ENCODE assay signal across 18 cellular contexts in genomic region chr11:47941907-47942558, GRCh38. TPM values are rescaled to one million over a fixed set of nuclear protein-coding genes. Genes with fewer than 3 reads are reported as not detected.
DNase-seq lines count a peak whose midpoint lies in the region; ATAC-seq and TF ChIP-seq lines count a peak whose summit lies in the region.
"Had no signal": no experiment of that assay in that cellular context is flagged by ENCODE, and none has a peak within 500 bp of the region (broad histone marks: within the 10 kb centered on the region; RNA-seq: fewer than 3 reads in every experiment).

No MANE protein-coding gene starts in this region.

- H4K20me1 ChIP-seq in GM23338 (replicated peaks; ENCODE audit: insufficient read depth) = no peaks in the 10 kb centered on the region

- peak; percentile 26 for DNase-seq in GM23338 (ENCODE audit: low spot score)
- peak; percentile 77 for DNase-seq in NB4 (ENCODE audit: low read depth)
- DNase-seq in choroid plexus epithelial cell (ENCODE audit: low read depth) = peak; percentile 36
- peak; percentile 79 for DNase-seq in pons (ENCODE audit: low spot score)
- DNase-seq in activated CD4-positive, alpha-beta T cell treated with anti-CD3 and anti-CD28 coated beads for 4 hours = no peak
- DNase-seq in UCSD-AML1 (lab: John Stamatoyannopoulos, UW; ENCODE audit: unreplicated experiment) = no peak
- DNase-seq in GF-D8 (lab: John Stamatoyannopoulos, UW) = no peak
- DNase-seq: activated naive CD8-positive, alpha-beta T cell treated with anti-CD3 and anti-CD28 coated beads, Interleukin-2, amount 50 U/mL, for 24 hours; activated T-cell treated with anti-CD3 and anti-CD28 coated beads, Interleukin-2, amount 50 U/mL, for 1 hour; CD8-positive, alpha-beta T cell; NCI-H1436; NCI-H524 treated with DMSO at 0.1 percent for 48 hours; nephron progenitor cell had no signal

- no peaks in the 10 kb centered on the region for H3K36me3 ChIP-seq in GM23338 (ENCODE audit: insufficient read depth)

- peaks cover 22% of the 10 kb centered on the region for H3K4me1 ChIP-seq in GM23338 (ENCODE audit: insufficient read depth)

- H3K9me2 ChIP-seq in GM23338 (ENCODE audit: insufficient read depth) = no peaks in the 10 kb centered on the region

- H3K4me3 ChIP-seq in GM23338 = no peak overlapping the region
- H3K4me3 ChIP-seq in NB4 (ENCODE audit: low read depth, low read length) = no peak overlapping the region
- no peak overlapping the region for H3K4me3 ChIP-seq in choroid plexus epithelial cell (ENCODE audit: low read depth, low read length)
- H3K4me3 ChIP-seq: skin epidermis had no signal

- TF ChIP-seq CTCF in GM23338 (conservative IDR thresholded peaks at IDR 0.05; ENCODE audit: low read depth in 2 of 2) = no peak
- no peak for TF ChIP-seq CTCF in NB4 (IDR thresholded peaks at IDR 0.05; ENCODE audit: low read depth, low read length)
- no peak for TF ChIP-seq CTCF in choroid plexus epithelial cell (conservative IDR thresholded peaks at IDR 0.05; ENCODE audit: low read depth, low read length)

- no peak overlapping the region for H3K4me2 ChIP-seq in GM23338

- H3K79me2 ChIP-seq in GM23338 (replicated peaks; ENCODE audit: insufficient read depth) = no peaks in the 10 kb centered on the region

- peaks cover 19% of the 10 kb centered on the region for H3K4me1 Mint-ChIP-seq in GM23338

- peak overlapping the region; percentile 90 for H2AFZ ChIP-seq in GM23338

- no peaks in the 10 kb centered on the region for H3K36me3 Mint-ChIP-seq in GM23338 (ENCODE audit: low read depth)
- H3K36me3 Mint-ChIP-seq: CD8-positive, alpha-beta T cell had no signal

- H3K27me3 ChIP-seq in GM23338 (ENCODE audit: insufficient read depth) = no peaks in the 10 kb centered on the region

- no peak overlapping the region for H3K27ac ChIP-seq in GM23338 (ENCODE audit: low read depth)
- H3K27ac ChIP-seq: epithelial cell of prostate, skin epidermis had no signal

- no peak overlapping the region for H3K27ac Mint-ChIP-seq in GM23338
- H3K27ac Mint-ChIP-seq: activated naive CD8-positive, alpha-beta T cell treated with anti-CD3 and anti-CD28 coated beads, Interleukin-2, amount 50 U/mL, for 24 hours; CD8-positive, alpha-beta T cell had no signal

- ATAC-seq in GM23338 (peak; percentile 9; the same call in 1 of the 3 replicates), HG03159 (IDR thresholded peaks at IDR 0.05; ENCODE audit: unreplicated experiment) (no peak)
- ATAC-seq: activated naive CD8-positive, alpha-beta T cell treated with anti-CD3 and anti-CD28 coated beads, Interleukin-2, amount 50 U/mL, for 24 hours; CD8-positive, alpha-beta T cell; HCT116; SK-N-SH treated with all-trans-retinoic acid at 6 μM for 48 hours had no signal

- no peaks in the 10 kb centered on the region for H3K9me3 Mint-ChIP-seq in GM23338
- H3K9me3 Mint-ChIP-seq: activated naive CD8-positive, alpha-beta T cell treated with anti-CD3 and anti-CD28 coated beads, Interleukin-2, amount 50 U/mL, for 24 hours; CD8-positive, alpha-beta T cell; nephron progenitor cell had no signal

- H3F3A ChIP-seq in GM23338 (replicated peaks; ENCODE audit: low read depth) = no peaks in the 10 kb centered on the region

- no peak for TF ChIP-seq POLR2A in NB4 (IDR thresholded peaks at IDR 0.05; ENCODE audit: extremely low read depth, insufficient read length)

- H3K4me3 Mint-ChIP-seq in GM23338 = no peak overlapping the region
- H3K4me3 Mint-ChIP-seq: activated naive CD8-positive, alpha-beta T cell treated with anti-CD3 and anti-CD28 coated beads, Interleukin-2, amount 50 U/mL, for 24 hours; CD8-positive, alpha-beta T cell; nephron progenitor cell had no signal

- peaks cover 5% of the 10 kb centered on the region for H3K27me3 Mint-ChIP-seq in GM23338 (ENCODE audit: insufficient read depth, low read depth, poor library complexity)
- H3K27me3 Mint-ChIP-seq: activated naive CD8-positive, alpha-beta T cell treated with anti-CD3 and anti-CD28 coated beads, Interleukin-2, amount 50 U/mL, for 24 hours had no signal

TF ChIP-seq in GM23338, 12 proteins besides CTCF, POLR2A, EP300 and RAD21:
- TF ChIP-seq ZNF114 (CRISPR knock-in tag; IDR thresholded peaks at IDR 0.05) = no peak
- TF ChIP-seq CREB1 (CRISPR knock-in tag; IDR thresholded peaks at IDR 0.05; ENCODE audit: low read depth) = no peak
- TF ChIP-seq POLR2AphosphoS5 (IDR thresholded peaks at IDR 0.05; ENCODE audit: low read depth) = no peak

RNA-seq across cellular contexts. Expression of gene PTPRJ, which starts 38.3 kb away (rescaled TPM):
- 14.0 and 16.0 TPM in 2 replicates for total RNA-seq in GM23338 (2014; rRNA removed; shearing (Covaris generic))
- 3.8 and 4.2 TPM in 2 replicates for polyA plus RNA-seq in GM23338 (2016; fragmentation: Nextera tagmentation; extraction: Ambion mirVana)

Comparison
In these comparisons a context has a peak if more than half of its experiments do, and no peak if none do; other contexts are left out.
1. DNase-seq: peak in GM23338 (single experiment), NB4 (single experiment), choroid plexus epithelial cell (single experiment) and pons (single experiment); none in activated CD4-positive, alpha-beta T cell treated with anti-CD3 and anti-CD28 coated beads for 4 hours (0 of 2), UCSD-AML1 (single experiment) and GF-D8 (single experiment).